ENCODE assay signal across 11 cellular contexts in the genomic region with DNA sequence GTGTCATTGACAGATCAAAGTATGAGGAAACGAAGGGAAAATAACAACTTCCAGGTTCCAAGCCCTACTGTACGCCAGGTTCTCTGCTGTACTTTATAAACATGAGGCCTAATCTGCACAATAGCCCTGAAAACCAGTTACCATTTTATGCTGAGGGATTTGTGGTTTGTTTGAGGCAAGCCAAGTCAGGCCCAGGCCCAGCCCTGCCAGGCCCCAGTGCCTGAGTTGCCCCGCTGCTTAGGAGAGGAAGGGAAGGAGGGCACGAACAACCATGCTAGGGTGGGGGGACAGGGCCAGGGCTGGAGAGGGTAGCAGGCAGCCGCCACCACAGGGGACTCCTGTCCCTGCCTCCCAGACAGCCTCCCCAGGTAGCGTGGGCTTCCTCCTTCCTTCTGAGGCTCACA. TPM values are rescaled to one million over a fixed set of nuclear protein-coding genes. Genes with fewer than 3 reads are reported as not detected.
A peak's percentile ranks its signal among the peaks of the same experiment; 100 is the strongest.
DNase-seq lines count a peak whose midpoint lies in the region; ATAC-seq, FAIRE-seq and TF ChIP-seq lines count a peak whose summit lies in the region.
"Not testable (repeated sequence)": the region's sequence is repeated elsewhere in the genome, so short reads cannot be mapped to it uniquely, and the experiment has no call there.
"Had no signal": no experiment of that assay in that cellular context is flagged by ENCODE, and none has a peak within 500 bp of the region (broad histone marks: within the 10 kb centered on the region; RNA-seq: fewer than 3 reads in every experiment).

No MANE protein-coding gene starts in this region.

- POLR2A ChIA-PET in IMR-90 (lab: Charles Lee; ENCODE audit: unreplicated experiment); activated CD4-positive, alpha-beta T cell treated with anti-CD3 and anti-CD28 coated beads for 36 hours (lab: Charles Lee); endothelial cell of umbilical vein (lab: Charles Lee): not testable (repeated sequence)

- FAIRE-seq in astrocyte (lab: Jason Lieb, UNC); endothelial cell of umbilical vein (lab: Jason Lieb, UNC): not testable (repeated sequence)

- not testable (repeated sequence) for H3K27ac ChIP-seq in IMR-90 (ENCODE audit: insufficient read depth, low read length); astrocyte (ENCODE audit: low read depth, low read length)
- peak overlapping the region; percentile 20 for H3K27ac ChIP-seq in endothelial cell of umbilical vein (ENCODE audit: insufficient read depth, low read depth, low read length)
- peak overlapping the region; percentile 70 to 79 (median 74) for H3K27ac ChIP-seq in esophagus squamous epithelium
- H3K27ac ChIP-seq in urinary bladder (ENCODE audit: low read depth) = peak overlapping the region; percentile 38

- H3K4me3 Mint-ChIP-seq in activated CD4-positive, alpha-beta T cell treated with anti-CD3 and anti-CD28 coated beads for 36 hours; astrocyte (ENCODE audit: unreplicated experiment); mesothelial cell of epicardium; stimulated activated effector memory CD8-positive, alpha-beta T cell treated with anti-CD3 and anti-CD28 coated beads, Interleukin-12 subunit alpha, Interleukin-12 subunit beta, amount 100 ng/mL, for 72 hours: not testable (repeated sequence)

- H3K36me3 ChIP-seq in IMR-90 (ENCODE audit: control insufficient read depth, insufficient read depth, low read length); astrocyte (ENCODE audit: insufficient read depth, low read length); endothelial cell of umbilical vein (ENCODE audit: control insufficient read depth in 2 of 2, extremely low read depth in 1 of 2, insufficient read depth in 2 of 2, low read length in 2 of 2); esophagus squamous epithelium; urinary bladder (ENCODE audit: insufficient read depth): not testable (repeated sequence)

- not testable (repeated sequence) for H4K8ac ChIP-seq in IMR-90 (ENCODE audit: low read depth in 2 of 2, low read length in 2 of 2)

- not testable (repeated sequence) for H2BK15ac ChIP-seq in IMR-90 (ENCODE audit: low read depth, low read length)

- H3K18ac ChIP-seq in IMR-90 (ENCODE audit: low read depth, low read length) = peak overlapping the region; percentile 44; the same call in 1 of the 2 replicates

- not testable (repeated sequence) for H3K9me3 ChIP-seq in IMR-90 (ENCODE audit: control insufficient read depth, insufficient read depth, low read length); astrocyte (ENCODE audit: insufficient read depth, low read depth, low read length); endothelial cell of umbilical vein (replicated peaks; ENCODE audit: control insufficient read depth, insufficient read depth, low read length); esophagus squamous epithelium

- intact Hi-C loops in IMR-90 (cut with micrococcal nuclease); activated CD4-positive, alpha-beta T cell treated with anti-CD3 and anti-CD28 coated beads for 36 hours (cut with DNase I, micrococcal nuclease); endothelial cell of umbilical vein (cut with micrococcal nuclease); esophagus squamous epithelium (cut with DNase I): not testable (repeated sequence)

- not testable (repeated sequence) for H3K9me1 ChIP-seq in IMR-90 (ENCODE audit: insufficient read depth, low read length); endothelial cell of umbilical vein (replicated peaks; ENCODE audit: control insufficient read depth, extremely low read depth, insufficient read depth, low read length)

- not testable (repeated sequence) for H3K9ac ChIP-seq in IMR-90 (ENCODE audit: low read depth, low read length); astrocyte (ENCODE audit: low read length); endothelial cell of umbilical vein (replicated peaks; ENCODE audit: extremely low read depth, insufficient read depth, low read length)

- not testable (repeated sequence) for H4K91ac ChIP-seq in IMR-90 (ENCODE audit: insufficient read depth, low read depth, low read length)

- dilution Hi-C loops in IMR-90 (cut with HindIII; ENCODE audit: low sequenced_read_pairs, unreplicated experiment); endothelial cell of umbilical vein (cut with MboI; ENCODE audit: extremely low pct_ligation_motif_present, low sequenced_read_pairs): not testable (repeated sequence)

- peaks cover 24% of the 10 kb centered on the region for H3K36me3 Mint-ChIP-seq in activated CD4-positive, alpha-beta T cell treated with anti-CD3 and anti-CD28 coated beads for 36 hours (ENCODE audit: low read depth)
- H3K36me3 Mint-ChIP-seq in astrocyte (ENCODE audit: low read depth, unreplicated experiment) (peaks cover 13% of the 10 kb centered on the region), mesothelial cell of epicardium (peaks cover 12% of the 10 kb centered on the region)
- H3K36me3 Mint-ChIP-seq in stimulated activated effector memory CD8-positive, alpha-beta T cell treated with anti-CD3 and anti-CD28 coated beads, Interleukin-12 subunit alpha, Interleukin-12 subunit beta, amount 100 ng/mL, for 72 hours = peaks cover 24% of the 10 kb centered on the region

- not testable (repeated sequence) for ATAC-seq in IMR-90 (ENCODE audit: low read depth)
- peak; percentile 36 for ATAC-seq in activated CD4-positive, alpha-beta T cell treated with anti-CD3 and anti-CD28 coated beads for 36 hours
- peak; percentile 8 for ATAC-seq in stimulated activated effector memory CD8-positive, alpha-beta T cell treated with anti-CD3 and anti-CD28 coated beads, Interleukin-12 subunit alpha, Interleukin-12 subunit beta, amount 100 ng/mL, for 72 hours

- H3K27me3 ChIP-seq in IMR-90 (ENCODE audit: control insufficient read depth, insufficient read depth, low read length); astrocyte (ENCODE audit: insufficient read depth, low read length); endothelial cell of umbilical vein (ENCODE audit: control insufficient read depth in 2 of 2, insufficient read depth in 2 of 2, low read length in 2 of 2); esophagus squamous epithelium: not testable (repeated sequence)

- not testable (repeated sequence) for H4K5ac ChIP-seq in IMR-90 (ENCODE audit: low read depth, low read length)

- H3K79me1 ChIP-seq in IMR-90 (ENCODE audit: low read depth in 1 of 2, low read length in 2 of 2) = not testable (repeated sequence)

- not testable (repeated sequence) for H2AK5ac ChIP-seq in IMR-90 (ENCODE audit: low read depth, low read length)

- H3K9me3 Mint-ChIP-seq in activated CD4-positive, alpha-beta T cell treated with anti-CD3 and anti-CD28 coated beads for 36 hours (ENCODE audit: low read depth); astrocyte (ENCODE audit: unreplicated experiment); mesothelial cell of epicardium; stimulated activated effector memory CD8-positive, alpha-beta T cell treated with anti-CD3 and anti-CD28 coated beads, Interleukin-12 subunit alpha, Interleukin-12 subunit beta, amount 100 ng/mL, for 72 hours: not testable (repeated sequence)

- not testable (repeated sequence) for H3K27me3 Mint-ChIP-seq in activated CD4-positive, alpha-beta T cell treated with anti-CD3 and anti-CD28 coated beads for 36 hours; astrocyte (ENCODE audit: low read depth, unreplicated experiment); mesothelial cell of epicardium (ENCODE audit: low read depth)

- H3K4me2 ChIP-seq in IMR-90 (ENCODE audit: low read depth, low read length); astrocyte (ENCODE audit: low read length); endothelial cell of umbilical vein (ENCODE audit: insufficient read depth, low read length): not testable (repeated sequence)

- not testable (repeated sequence) for H3K23ac ChIP-seq in IMR-90 (ENCODE audit: low read depth, low read length)

- BruUV-seq in IMR-90 (replicated peaks; lab: Mats Ljungman, UMichigan); endothelial cell of umbilical vein (replicated peaks; lab: Mats Ljungman, UMichigan): not testable (repeated sequence)

- H3K4me3 ChIP-seq in IMR-90 (ENCODE audit: insufficient read depth, low read depth, low read length); astrocyte (ENCODE audit: insufficient read depth, low read depth, low read length); endothelial cell of umbilical vein (replicated peaks in 1 of 3; ENCODE audit: insufficient read depth in 1 of 3, low read depth in 1 of 3, low read length in 3 of 3); esophagus squamous epithelium; urinary bladder (ENCODE audit: low read depth, low read length): not testable (repeated sequence)

- H2BK20ac ChIP-seq in IMR-90 (ENCODE audit: low read depth, low read length) = not testable (repeated sequence)

- not testable (repeated sequence) for H2BK120ac ChIP-seq in IMR-90 (ENCODE audit: low read depth, low read length)

- not testable (repeated sequence) for H3K14ac ChIP-seq in IMR-90 (replicated peaks; ENCODE audit: low read depth, low read length)

- TF ChIP-seq POLR2A in IMR-90 (IDR thresholded peaks at IDR 0.05; ENCODE audit: low read depth, low read length); endothelial cell of umbilical vein (IDR thresholded peaks at IDR 0.05; ENCODE audit: low read depth, low read length); esophagus squamous epithelium (IDR thresholded peaks at IDR 0.05): not testable (repeated sequence)

- TF ChIP-seq CTCF in IMR-90 (conservative IDR thresholded peaks at IDR 0.05; ENCODE audit: low read depth, low read length); astrocyte (IDR thresholded peaks at IDR 0.05; ENCODE audit: insufficient read depth, low read depth, low read length); endothelial cell of umbilical vein (IDR thresholded peaks at IDR 0.05; ENCODE audit: extremely low read depth in 1 of 2, insufficient read depth in 1 of 2, low read depth in 1 of 2, low read length in 2 of 2); esophagus squamous epithelium (IDR thresholded peaks at IDR 0.05); mesothelial cell of epicardium (IDR thresholded peaks at IDR 0.05; ENCODE audit: unreplicated experiment): not testable (repeated sequence)

- not testable (repeated sequence) for H2BK5ac ChIP-seq in IMR-90 (ENCODE audit: low read depth, low read length, poor library complexity, severe bottlenecking)

- H3K4me1 Mint-ChIP-seq in activated CD4-positive, alpha-beta T cell treated with anti-CD3 and anti-CD28 coated beads for 36 hours; astrocyte (ENCODE audit: low read depth, unreplicated experiment); mesothelial cell of epicardium; stimulated activated effector memory CD8-positive, alpha-beta T cell treated with anti-CD3 and anti-CD28 coated beads, Interleukin-12 subunit alpha, Interleukin-12 subunit beta, amount 100 ng/mL, for 72 hours: not testable (repeated sequence)

- H3K4ac ChIP-seq in IMR-90 (ENCODE audit: low read depth, low read length) = not testable (repeated sequence)

- not testable (repeated sequence) for H4K20me1 ChIP-seq in IMR-90 (ENCODE audit: insufficient read depth, low read length); astrocyte (ENCODE audit: insufficient read depth, low read length); endothelial cell of umbilical vein (replicated peaks; ENCODE audit: control insufficient read depth, extremely low read depth, insufficient read depth, low read length)

- WGBS in IMR-90 (ENCODE audit: extremely low coverage in 2 of 2, insufficient read length in 1 of 2), 2 experiments = no CpG with 5 or more reads among the region's 6 CpGs
- 20 to 27% methylated on average over 1 to 2 of the region's 6 CpGs for WGBS in esophagus squamous epithelium, 2 donors
- WGBS in urinary bladder = 87% methylated on average over 5 of the region's 6 CpGs

- CTCF ChIA-PET in IMR-90 (lab: Yijun Ruan, JAX); endothelial cell of umbilical vein (lab: Charles Lee): not testable (repeated sequence)
- CTCF ChIA-PET in activated CD4-positive, alpha-beta T cell treated with anti-CD3 and anti-CD28 coated beads for 36 hours (lab: Charles Lee) = interaction anchor here (0.7 kb wide), 1 partner anchor 270 kb away, joined by 3 read pairs; no protein-coding TSS in a partner anchor

- H3K56ac ChIP-seq in IMR-90 (ENCODE audit: extremely low read depth, insufficient read depth, low read length) = not testable (repeated sequence)

- not testable (repeated sequence) for H2AK9ac ChIP-seq in IMR-90 (replicated peaks; ENCODE audit: low read depth, low read length, poor library complexity)

- not testable (repeated sequence) for DNase-seq in IMR-90; activated CD4-positive, alpha-beta T cell treated with anti-CD3 and anti-CD28 coated beads for 36 hours; astrocyte (ENCODE audit: low read depth); endothelial cell of umbilical vein (ENCODE audit: low read depth, low spot score); esophagus squamous epithelium (lab: John Stamatoyannopoulos, UW); mesothelial cell of epicardium (ENCODE audit: low spot score in 2 of 2, unreplicated experiment in 2 of 2); stimulated activated effector memory CD8-positive, alpha-beta T cell treated with anti-CD3 and anti-CD28 coated beads, Interleukin-12 subunit alpha, Interleukin-12 subunit beta, amount 100 ng/mL, for 72 hours (ENCODE audit: low spot score in 2 of 2)

- H3K27ac Mint-ChIP-seq in activated CD4-positive, alpha-beta T cell treated with anti-CD3 and anti-CD28 coated beads for 36 hours = peak overlapping the region; percentile 37
- H3K27ac Mint-ChIP-seq in astrocyte (ENCODE audit: unreplicated experiment) (peak overlapping the region; percentile 44), mesothelial cell of epicardium (peak overlapping the region; percentile 85)
- H3K27ac Mint-ChIP-seq in stimulated activated effector memory CD8-positive, alpha-beta T cell treated with anti-CD3 and anti-CD28 coated beads, Interleukin-12 subunit alpha, Interleukin-12 subunit beta, amount 100 ng/mL, for 72 hours = not testable (repeated sequence)

- not testable (repeated sequence) for H2AFZ ChIP-seq in IMR-90 (replicated peaks; ENCODE audit: low read length, poor library complexity); astrocyte (ENCODE audit: low read depth, low read length); endothelial cell of umbilical vein (ENCODE audit: low read depth, low read length)

- not testable (repeated sequence) for H3K4me1 ChIP-seq in IMR-90 (ENCODE audit: control insufficient read depth, insufficient read depth, low read length); astrocyte (ENCODE audit: insufficient read depth, low read length); endothelial cell of umbilical vein (ENCODE audit: control insufficient read depth, extremely low read depth, insufficient read depth, low read length); urinary bladder (ENCODE audit: insufficient read depth)
- peaks cover 0 to 28% (median 4%) of the 10 kb centered on the region in 3 donors for H3K4me1 ChIP-seq in esophagus squamous epithelium

- not testable (repeated sequence) for H3K79me2 ChIP-seq in astrocyte (ENCODE audit: insufficient read depth, low read length); endothelial cell of umbilical vein (ENCODE audit: control insufficient read depth, insufficient read depth, low read length)

- TF ChIP-seq RAD21 in IMR-90 (IDR thresholded peaks at IDR 0.05; ENCODE audit: low read length) = not testable (repeated sequence)

- in situ Hi-C loops in IMR-90 (cut with MboI; ENCODE audit: low sequenced_read_pairs) = not testable (repeated sequence)

RNA-seq across cellular contexts. Expression of gene DUOX2, which starts 44.0 kb away (rescaled TPM):
- not detected in 2 replicates for total RNA-seq in IMR-90 (2012; rRNA removed)
- polyA plus RNA-seq in IMR-90 (2012; rRNA removed) = 0.03 TPM in 1 of 2 replicates, not detected in the other
- polyA plus RNA-seq in IMR-90 (2012; cell fraction: cytosol; rRNA removed) = under 0.01 TPM in 1 of 2 replicates, not detected in the other
- 0.08 and 0.22 TPM in 2 replicates for polyA plus RNA-seq in IMR-90 (2012; cell fraction: nucleus; rRNA removed; ENCODE audit: low replicate concordance)
- total RNA-seq in activated CD4-positive, alpha-beta T cell treated with anti-CD3 and anti-CD28 coated beads for 36 hours = under 1 TPM in 1 of 2 experiments, not detected in 1; 0.02 TPM
- 0.14 and 0.70 TPM in 2 replicates for total RNA-seq in astrocyte
- not detected in 2 replicates for total RNA-seq in endothelial cell of umbilical vein
- polyA plus RNA-seq in endothelial cell of umbilical vein = 0.01 and 0.02 TPM in 2 replicates
- polyA plus RNA-seq in endothelial cell of umbilical vein (2011; cell fraction: cytosol; rRNA removed) = not detected in 2 replicates
- 0.03 TPM in 1 of 2 replicates, not detected in the other for polyA plus RNA-seq in endothelial cell of umbilical vein (2011; cell fraction: nucleus; rRNA removed)
- polyA plus RNA-seq in endothelial cell of umbilical vein (2012) = 0.05 TPM in 1 of 2 replicates, not detected in the other
- not detected in 2 replicates for polyA minus RNA-seq in endothelial cell of umbilical vein
- not detected for polyA minus RNA-seq in endothelial cell of umbilical vein (2011; cell fraction: cytosol; rRNA and poly(A)+ RNA removed)
- not detected in 2 replicates for polyA minus RNA-seq in endothelial cell of umbilical vein (2011; cell fraction: nucleus; rRNA and poly(A)+ RNA removed)
- total RNA-seq in esophagus squamous epithelium = 10 to 100 TPM in 3 of 4 donors, 1 to 10 TPM in 1; 5.0 to 50.7 (median 22.6) TPM
- 1.5 to 2.3 TPM (median 1.6 TPM) in 3 replicates for total RNA-seq in mesothelial cell of epicardium
- total RNA-seq in urinary bladder = 1.5 TPM
- 2.4 TPM for polyA plus RNA-seq in urinary bladder
- total RNA-seq: CD8-positive, alpha-beta memory T cell had no signal
- polyA plus RNA-seq: CD8-positive, alpha-beta memory T cell had no signal

RNA-seq across cellular contexts. Expression of gene DUOXA2, which starts 44.2 kb away (rescaled TPM):
- total RNA-seq in IMR-90 (2012; rRNA removed) = not detected in 2 replicates
- not detected in 2 replicates for polyA plus RNA-seq in IMR-90 (2012; rRNA removed)
- polyA plus RNA-seq in IMR-90 (2012; cell fraction: cytosol; rRNA removed) = not detected in 2 replicates
- polyA plus RNA-seq in IMR-90 (2012; cell fraction: nucleus; rRNA removed; ENCODE audit: low replicate concordance) = 0.03 TPM in 1 of 2 replicates, not detected in the other
- total RNA-seq in activated CD4-positive, alpha-beta T cell treated with anti-CD3 and anti-CD28 coated beads for 36 hours = not detected
- not detected in 2 replicates for total RNA-seq in astrocyte
- total RNA-seq in endothelial cell of umbilical vein = not detected in 2 replicates
- not detected in 2 replicates for polyA plus RNA-seq in endothelial cell of umbilical vein
- not detected in 2 replicates for polyA plus RNA-seq in endothelial cell of umbilical vein (2011; cell fraction: cytosol; rRNA removed)
- not detected in 2 replicates for polyA plus RNA-seq in endothelial cell of umbilical vein (2011; cell fraction: nucleus; rRNA removed)
- not detected in 2 replicates for polyA plus RNA-seq in endothelial cell of umbilical vein (2012)
- polyA minus RNA-seq in endothelial cell of umbilical vein = not detected in 2 replicates
- polyA minus RNA-seq in endothelial cell of umbilical vein (2011; cell fraction: cytosol; rRNA and poly(A)+ RNA removed) = not detected
- polyA minus RNA-seq in endothelial cell of umbilical vein (2011; cell fraction: nucleus; rRNA and poly(A)+ RNA removed) = not detected in 2 replicates
- total RNA-seq in esophagus squamous epithelium = 10 to 100 TPM in 2 of 4 donors, 1 to 10 TPM in 1, not detected in 1; 6.3 to 20.6 (median 13.6) TPM
- not detected in 3 replicates for total RNA-seq in mesothelial cell of epicardium
- 0.42 TPM for total RNA-seq in urinary bladder
- polyA plus RNA-seq in urinary bladder = 0.52 TPM
- total RNA-seq: CD8-positive, alpha-beta memory T cell; H9 had no signal
- polyA plus RNA-seq: CD8-positive, alpha-beta memory T cell had no signal

RNA-seq across cellular contexts. Expression of gene SORD, which starts 47.0 kb away (rescaled TPM):
- total RNA-seq in IMR-90 (2012; rRNA removed) (21.9 and 34.2 TPM in 2 replicates), astrocyte (25.1 and 26.2 TPM in 2 replicates), endothelial cell of umbilical vein (16.6 and 23.0 TPM in 2 replicates), esophagus squamous epithelium (10 to 100 TPM; 26.3 to 39.3 (median 31.0) TPM), mesothelial cell of epicardium (32.6 to 36.1 TPM (median 34.5 TPM) in 3 replicates), urinary bladder (6.8 TPM)
- polyA plus RNA-seq in IMR-90 (2012; rRNA removed) (27.6 and 30.8 TPM in 2 replicates), endothelial cell of umbilical vein (18.0 and 31.8 TPM in 2 replicates), urinary bladder (11.6 TPM)
- 19.2 and 27.1 TPM in 2 replicates for polyA plus RNA-seq in IMR-90 (2012; cell fraction: cytosol; rRNA removed)
- polyA plus RNA-seq in IMR-90 (2012; cell fraction: nucleus; rRNA removed; ENCODE audit: low replicate concordance) = 38.1 and 57.6 TPM in 2 replicates
- 10 to 100 TPM; 17.1 to 17.7 TPM for total RNA-seq in activated CD4-positive, alpha-beta T cell treated with anti-CD3 and anti-CD28 coated beads for 36 hours
- polyA plus RNA-seq in endothelial cell of umbilical vein (2011; cell fraction: cytosol; rRNA removed) = 31.3 and 32.8 TPM in 2 replicates
- polyA plus RNA-seq in endothelial cell of umbilical vein (2011; cell fraction: nucleus; rRNA removed) = 47.4 and 54.6 TPM in 2 replicates
- polyA plus RNA-seq in endothelial cell of umbilical vein (2012) = 25.7 and 41.5 TPM in 2 replicates
- polyA minus RNA-seq in endothelial cell of umbilical vein = 25.4 and 34.6 TPM in 2 replicates
- 92.0 TPM for polyA minus RNA-seq in endothelial cell of umbilical vein (2011; cell fraction: cytosol; rRNA and poly(A)+ RNA removed)
- 8.0 and 8.7 TPM in 2 replicates for polyA minus RNA-seq in endothelial cell of umbilical vein (2011; cell fraction: nucleus; rRNA and poly(A)+ RNA removed)

RNA-seq across cellular contexts. Expression of gene DUOXA1, which starts 59.7 kb away (rescaled TPM):
- total RNA-seq in IMR-90 (2012; rRNA removed) = not detected in 2 replicates
- polyA plus RNA-seq in IMR-90 (2012; rRNA removed) = 0.02 TPM in 1 of 2 replicates, not detected in the other
- 0.02 and 0.10 TPM in 2 replicates for polyA plus RNA-seq in IMR-90 (2012; cell fraction: cytosol; rRNA removed)
- 0.06 and 0.07 TPM in 2 replicates for polyA plus RNA-seq in IMR-90 (2012; cell fraction: nucleus; rRNA removed; ENCODE audit: low replicate concordance)
- under 1 TPM in 1 of 2 experiments, not detected in 1; 0.19 TPM for total RNA-seq in activated CD4-positive, alpha-beta T cell treated with anti-CD3 and anti-CD28 coated beads for 36 hours
- 0.36 and 0.66 TPM in 2 replicates for total RNA-seq in astrocyte
- total RNA-seq in endothelial cell of umbilical vein = not detected in 2 replicates
- 0.07 TPM in 1 of 2 replicates, not detected in the other for polyA plus RNA-seq in endothelial cell of umbilical vein
- polyA plus RNA-seq in endothelial cell of umbilical vein (2011; cell fraction: cytosol; rRNA removed) = not detected in 2 replicates
- polyA plus RNA-seq in endothelial cell of umbilical vein (2011; cell fraction: nucleus; rRNA removed) = 0.05 and 0.13 TPM in 2 replicates
- polyA plus RNA-seq in endothelial cell of umbilical vein (2012) = 0.05 and 0.15 TPM in 2 replicates
- polyA minus RNA-seq in endothelial cell of umbilical vein = not detected in 2 replicates
- not detected for polyA minus RNA-seq in endothelial cell of umbilical vein (2011; cell fraction: cytosol; rRNA and poly(A)+ RNA removed)
- polyA minus RNA-seq in endothelial cell of umbilical vein (2011; cell fraction: nucleus; rRNA and poly(A)+ RNA removed) = not detected in 2 replicates
- total RNA-seq in esophagus squamous epithelium = 100 to 1,000 TPM in 3 of 4 donors, 10 to 100 TPM in 1; 64.0 to 202 (median 134) TPM
- total RNA-seq in mesothelial cell of epicardium = 5.8 to 7.5 TPM (median 6.6 TPM) in 3 replicates
- 12.3 TPM for total RNA-seq in urinary bladder
- 12.1 TPM for polyA plus RNA-seq in urinary bladder
- total RNA-seq: Caco-2 had no signal

RNA-seq across cellular contexts. Expression of gene DUOX1, which starts 59.8 kb away (rescaled TPM):
- total RNA-seq in IMR-90 (2012; rRNA removed) (not detected in 2 replicates), astrocyte (0.07 and 0.26 TPM in 2 replicates), endothelial cell of umbilical vein (not detected in 2 replicates), esophagus squamous epithelium (100 to 1,000 TPM in 2 of 4 donors, 10 to 100 TPM in 2; 87.5 to 202 (median 122) TPM), mesothelial cell of epicardium (6.8 to 7.9 TPM (median 7.2 TPM) in 3 replicates), urinary bladder (10.3 TPM)
- polyA plus RNA-seq in IMR-90 (2012; rRNA removed) (not detected in 2 replicates), endothelial cell of umbilical vein (not detected in 2 replicates), urinary bladder (7.1 TPM)
- 0.01 TPM in 1 of 2 replicates, not detected in the other for polyA plus RNA-seq in IMR-90 (2012; cell fraction: cytosol; rRNA removed)
- polyA plus RNA-seq in IMR-90 (2012; cell fraction: nucleus; rRNA removed; ENCODE audit: low replicate concordance) = 0.02 TPM in 2 replicates
- total RNA-seq in activated CD4-positive, alpha-beta T cell treated with anti-CD3 and anti-CD28 coated beads for 36 hours = under 1 TPM; 0.07 to 0.11 TPM
- not detected in 2 replicates for polyA plus RNA-seq in endothelial cell of umbilical vein (2011; cell fraction: cytosol; rRNA removed)
- polyA plus RNA-seq in endothelial cell of umbilical vein (2011; cell fraction: nucleus; rRNA removed) = not detected in 2 replicates
- polyA plus RNA-seq in endothelial cell of umbilical vein (2012) = 0.38 and 0.62 TPM in 2 replicates
- not detected in 2 replicates for polyA minus RNA-seq in endothelial cell of umbilical vein
- not detected for polyA minus RNA-seq in endothelial cell of umbilical vein (2011; cell fraction: cytosol; rRNA and poly(A)+ RNA removed)
- not detected in 2 replicates for polyA minus RNA-seq in endothelial cell of umbilical vein (2011; cell fraction: nucleus; rRNA and poly(A)+ RNA removed)
